22 cellular contexts compared by ENCODE assay signal in the genomic region with DNA sequence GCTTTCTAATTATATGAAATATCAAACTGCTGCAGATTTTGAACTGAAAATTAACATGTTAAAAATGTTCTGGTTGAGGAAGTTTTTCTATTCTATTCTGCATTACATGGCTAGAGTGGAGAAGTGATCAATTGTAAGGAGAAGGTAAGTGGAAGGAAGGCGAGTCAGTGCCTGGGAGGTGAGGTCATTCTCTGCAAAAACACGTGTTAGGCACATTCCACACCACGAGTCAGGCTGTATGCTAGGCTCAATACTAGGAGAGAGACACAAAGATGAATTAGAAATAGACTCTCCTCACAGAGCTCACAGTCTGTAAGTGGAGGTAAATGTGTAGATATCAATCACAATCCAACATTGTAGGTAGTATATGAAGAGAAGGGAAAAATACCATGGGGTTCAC.
"Had no signal": no experiment of that assay in that cellular context is flagged by ENCODE, and none has a peak within 500 bp of the region (broad histone marks: within the 10 kb centered on the region; RNA-seq: fewer than 3 reads in every experiment).

No MANE protein-coding gene starts in this region.

- H3K36me3 ChIP-seq: brain microvascular endothelial cell, WERI-Rb-1 had no signal

- H3K4me3 ChIP-seq: SK-N-MC had no signal

- H3K27me3 ChIP-seq: brain microvascular endothelial cell had no signal

- H3K27ac ChIP-seq: brain microvascular endothelial cell, SK-N-MC, WERI-Rb-1 had no signal

- DNase-seq: activated CD4-positive, alpha-beta memory T cell treated with anti-CD3 and anti-CD28 coated beads, Interleukin-2, amount 10 ng/mL, durations not matched to agents 7 days and 5 days; activated CD4-positive, alpha-beta T cell treated with anti-CD3 and anti-CD28 coated beads for 36 hours; activated CD4-positive, alpha-beta T cell treated with anti-CD3 and anti-CD28 coated beads, Interleukin-2, amount 50 U/mL, for 1 hour; activated gamma-delta T cell; activated naive CD4-positive, alpha-beta T cell treated with anti-CD3 and anti-CD28 coated beads for 36 hours; activated naive CD8-positive, alpha-beta T cell treated with anti-CD3 and anti-CD28 coated beads for 36 hours; activated T-cell treated with anti-CD3 and anti-CD28 coated beads for 4 hours; activated T-cell treated with anti-CD3 and anti-CD28 coated beads, Interleukin-2, amount 50 U/mL, for 48 hours; brain microvascular endothelial cell; Kasumi-1; NCI-H1105 treated with DMSO at 0.1 percent for 48 hours; NCI-H146; NCI-H187 treated with DMSO at 0.1 percent for 48 hours; NCI-H2081 treated with DMSO at 0.1 percent for 48 hours; NCI-H446 treated with DMSO at 0.1 percent for 48 hours; NCI-H526; NCI-H774; T-cell; T-helper 2 cell; T1000; WERI-Rb-1 had no signal
